17 cellular contexts compared by ENCODE assay signal in genomic region chr10:66215005-66215404, GRCh38.
DNase-seq lines count a peak whose midpoint lies in the region; ATAC-seq and TF ChIP-seq lines count a peak whose summit lies in the region.
"Had no signal": no experiment of that assay in that cellular context is flagged by ENCODE, and none has a peak within 500 bp of the region (broad histone marks: within the 10 kb centered on the region; RNA-seq: fewer than 3 reads in every experiment).

No MANE protein-coding gene starts in this region.

- peaks cover 2% of the 10 kb centered on the region for H3K27me3 Mint-ChIP-seq in activated CD4-positive, alpha-beta T cell treated with anti-CD3 and anti-CD28 coated beads for 36 hours
- H3K27me3 Mint-ChIP-seq in chondrocyte (ENCODE audit: low read depth) = no peaks in the 10 kb centered on the region
- H3K27me3 Mint-ChIP-seq in stimulated activated naive CD8-positive, alpha-beta T cell treated with anti-CD3 and anti-CD28 coated beads, Interleukin-15, amount 100 ng/mL, for 72 hours = no peaks in the 10 kb centered on the region
- H3K27me3 Mint-ChIP-seq: B cell had no signal

- H3K4me3 ChIP-seq in retinal pigment epithelial cell (ENCODE audit: low read length) = no peak overlapping the region
- H3K4me3 ChIP-seq: body of pancreas, vagina had no signal

- no peak overlapping the region for H3K27ac Mint-ChIP-seq in activated CD4-positive, alpha-beta T cell treated with anti-CD3 and anti-CD28 coated beads for 36 hours
- no peak overlapping the region for H3K27ac Mint-ChIP-seq in chondrocyte (ENCODE audit: unreplicated experiment)
- no peak overlapping the region for H3K27ac Mint-ChIP-seq in stimulated activated naive CD8-positive, alpha-beta T cell treated with anti-CD3 and anti-CD28 coated beads, Interleukin-15, amount 100 ng/mL, for 72 hours
- H3K27ac Mint-ChIP-seq: B cell had no signal

- peak; percentile 18 for DNase-seq in activated CD4-positive, alpha-beta T cell treated with anti-CD3 and anti-CD28 coated beads for 36 hours
- no peak for DNase-seq in activated CD4-positive, alpha-beta T cell treated with anti-CD3 and anti-CD28 coated beads, Interleukin-2, amount 50 U/mL, for 1 hour
- no peak for DNase-seq in chondrocyte (ENCODE audit: low spot score)
- DNase-seq in retinal pigment epithelial cell (ENCODE audit: low read depth) = no peak
- DNase-seq in NCI-H2171 (lab: John Stamatoyannopoulos, UW) = no peak
- DNase-seq in stimulated activated naive CD8-positive, alpha-beta T cell treated with anti-CD3 and anti-CD28 coated beads, Interleukin-15, amount 100 ng/mL, for 72 hours = no peak
- no peak for DNase-seq in DMS153 treated with DMSO at 0.1 percent for 48 hours (lab: John Stamatoyannopoulos, UW; ENCODE audit: unreplicated experiment)
- DNase-seq: activated effector memory CD4-positive, alpha-beta T cell treated with Interleukin-2 at 50 U/mL for 16 hours; body of pancreas; hippocampal formation; midbrain; NCI-H1417; NCI-H748 treated with DMSO at 0.1 percent for 48 hours; posterior cingulate gyrus had no signal

- TF ChIP-seq EP300 in Ishikawa (IDR thresholded peaks at IDR 0.05; ENCODE audit: borderline replicate concordance) = no peak

- POLR2A ChIA-PET in activated CD4-positive, alpha-beta T cell treated with anti-CD3 and anti-CD28 coated beads for 36 hours (lab: Charles Lee) = no interaction called here

- H3K36me3 Mint-ChIP-seq in activated CD4-positive, alpha-beta T cell treated with anti-CD3 and anti-CD28 coated beads for 36 hours (ENCODE audit: low read depth) = no peaks in the 10 kb centered on the region
- no peaks in the 10 kb centered on the region for H3K36me3 Mint-ChIP-seq in chondrocyte (ENCODE audit: low read depth)

- ATAC-seq in activated CD4-positive, alpha-beta T cell treated with anti-CD3 and anti-CD28 coated beads for 36 hours = no peak
- ATAC-seq in stimulated activated naive CD8-positive, alpha-beta T cell treated with anti-CD3 and anti-CD28 coated beads, Interleukin-15, amount 100 ng/mL, for 72 hours = no peak
- ATAC-seq: body of pancreas had no signal

- H3K4me3 Mint-ChIP-seq in activated CD4-positive, alpha-beta T cell treated with anti-CD3 and anti-CD28 coated beads for 36 hours = no peak overlapping the region
- no peak overlapping the region for H3K4me3 Mint-ChIP-seq in chondrocyte (ENCODE audit: unreplicated experiment)
- H3K4me3 Mint-ChIP-seq in stimulated activated naive CD8-positive, alpha-beta T cell treated with anti-CD3 and anti-CD28 coated beads, Interleukin-15, amount 100 ng/mL, for 72 hours = no peak overlapping the region
- H3K4me3 Mint-ChIP-seq: B cell had no signal

- peak; percentile 47 for TF ChIP-seq CTCF in chondrocyte (IDR thresholded peaks at IDR 0.05)
- TF ChIP-seq CTCF in retinal pigment epithelial cell (conservative IDR thresholded peaks at IDR 0.05; ENCODE audit: low read depth, low read length) = peak; percentile 17

- H3K9me3 Mint-ChIP-seq in activated CD4-positive, alpha-beta T cell treated with anti-CD3 and anti-CD28 coated beads for 36 hours (ENCODE audit: low read depth) = peaks cover 5% of the 10 kb centered on the region
- H3K9me3 Mint-ChIP-seq in chondrocyte (ENCODE audit: low read depth) = peaks cover 8% of the 10 kb centered on the region
- no peaks in the 10 kb centered on the region for H3K9me3 Mint-ChIP-seq in stimulated activated naive CD8-positive, alpha-beta T cell treated with anti-CD3 and anti-CD28 coated beads, Interleukin-15, amount 100 ng/mL, for 72 hours

- CTCF ChIA-PET in activated CD4-positive, alpha-beta T cell treated with anti-CD3 and anti-CD28 coated beads for 36 hours (lab: Charles Lee) = no interaction called here

- H3K4me1 Mint-ChIP-seq in activated CD4-positive, alpha-beta T cell treated with anti-CD3 and anti-CD28 coated beads for 36 hours = peaks cover 8% of the 10 kb centered on the region
- H3K4me1 Mint-ChIP-seq in chondrocyte (ENCODE audit: low read depth) = no peaks in the 10 kb centered on the region
- H3K4me1 Mint-ChIP-seq in stimulated activated naive CD8-positive, alpha-beta T cell treated with anti-CD3 and anti-CD28 coated beads, Interleukin-15, amount 100 ng/mL, for 72 hours = no peaks in the 10 kb centered on the region
- H3K4me1 Mint-ChIP-seq: B cell had no signal

- peak; percentile 36 for TF ChIP-seq RAD21 in Ishikawa (IDR thresholded peaks at IDR 0.05; ENCODE audit: low read depth)

- intact Hi-C loops in activated CD4-positive, alpha-beta T cell treated with anti-CD3 and anti-CD28 coated beads for 36 hours (cut with DNase I, micrococcal nuclease) = no loop called here

TF ChIP-seq in Ishikawa, 13 proteins besides CTCF, POLR2A, EP300 and RAD21:
- TF ChIP-seq CEBPB (IDR thresholded peaks at IDR 0.05) (no peak), TEAD4 (IDR thresholded peaks at IDR 0.05) (no peak), ZBTB7A (IDR thresholded peaks at IDR 0.05; ENCODE audit: low read depth) (no peak), TCF12 (IDR thresholded peaks at IDR 0.05; ENCODE audit: low read depth) (no peak), YY1 (IDR thresholded peaks at IDR 0.05; ENCODE audit: low read depth) (no peak)
TF ChIP-seq in Ishikawa: peak in this region for 0.
